Comparison of ENCODE assay signal across 18 cellular contexts in the genomic region with DNA sequence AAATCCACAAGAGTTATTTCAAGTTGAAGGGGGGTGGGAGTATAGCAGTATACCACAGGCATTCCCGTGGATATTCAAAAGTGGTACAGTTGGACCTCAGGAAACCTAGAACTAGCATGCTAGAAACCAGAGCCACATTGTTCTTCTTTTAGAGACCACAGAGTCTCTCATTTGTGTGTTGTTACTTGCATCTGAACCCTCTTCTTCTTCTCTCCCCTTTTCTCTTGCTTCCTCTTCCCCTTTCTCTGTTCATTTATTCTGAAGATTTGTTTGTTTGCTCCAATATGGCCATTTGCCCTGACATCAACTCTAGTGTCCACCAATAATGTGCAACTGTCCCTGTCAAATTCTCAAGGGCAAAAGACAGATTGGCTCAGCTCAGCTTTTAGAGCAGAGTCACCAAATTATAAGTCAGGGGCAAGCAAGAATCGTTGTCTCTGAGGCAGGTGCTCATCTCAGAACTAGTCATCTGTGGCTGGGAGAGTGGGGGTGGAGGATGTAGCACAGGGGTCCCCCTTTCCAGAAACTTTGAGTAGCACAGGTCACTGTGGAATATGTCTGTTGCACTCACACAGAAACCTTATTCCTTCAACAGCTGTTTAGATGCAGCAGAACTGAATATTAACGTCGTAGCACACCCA.
DNase-seq lines count a peak whose midpoint lies in the region; ATAC-seq, FAIRE-seq and TF ChIP-seq lines count a peak whose summit lies in the region.
"Had no signal": no experiment of that assay in that cellular context is flagged by ENCODE, and none has a peak within 500 bp of the region (broad histone marks: within the 10 kb centered on the region; RNA-seq: fewer than 3 reads in every experiment).

No MANE protein-coding gene starts in this region.

- SMC1A ChIA-PET in GM12878 (lab: Charles Lee; ENCODE audit: uncharacterized antibody, unreplicated experiment) = interaction anchor here (0.8 to 1.2 kb wide), 5 partner anchors 10 to 323 kb away, joined by 3 to 5 read pairs (median 3); no protein-coding TSS in a partner anchor

- no peaks in the 10 kb centered on the region for H3K79me2 ChIP-seq in GM12878 (ENCODE audit: control insufficient read depth, insufficient read depth, low read length)

- CTCF ChIA-PET in GM12878 (lab: Yijun Ruan, JAX) = interaction anchor here (0.6 to 1.6 kb wide), 4 partner anchors 9 to 324 kb away, joined by 3 to 4 read pairs (median 4); no protein-coding TSS in a partner anchor

- POLR2A ChIA-PET in GM12878 (lab: Charles Lee) = no interaction called here

- WGBS in GM12878 (ENCODE audit: insufficient coverage, insufficient replicate concordance, low lambda C conversion rate, missing lambda C conversion rate) = 32% methylated on average over 4 of the region's 4 CpGs

- in situ Hi-C loops in GM12878 (cut with MboI) = no loop called here

- TF ChIP-seq RAD21 in GM12878 (IDR thresholded peaks at IDR 0.05; ENCODE audit: insufficient read depth, low read depth, low read length) = no peak

- no TSS peak for BruUV-seq in GM12878 (replicated peaks; lab: Mats Ljungman, UMichigan)

- no peak overlapping the region for H3K4me3 ChIP-seq in GM12878
- no peak overlapping the region for H3K4me3 ChIP-seq in SJCRH30
- H3K4me3 ChIP-seq: Peyer's patch, suprapubic skin had no signal

- ATAC-seq in GM18867 (IDR thresholded peaks at IDR 0.05; ENCODE audit: unreplicated experiment) = peak; percentile 55
- peak; percentile 47 for ATAC-seq in GM21367 (IDR thresholded peaks at IDR 0.05; ENCODE audit: unreplicated experiment)
- ATAC-seq in HG03432 (IDR thresholded peaks at IDR 0.05; ENCODE audit: unreplicated experiment) = peak; percentile 34
- peak; percentile 48 for ATAC-seq in GM12878
- no peak for ATAC-seq in GM18861 (IDR thresholded peaks at IDR 0.05; ENCODE audit: unreplicated experiment)

- no peak overlapping the region for H3K9ac ChIP-seq in GM12878 (ENCODE audit: control insufficient read depth, insufficient read depth, low read length)

- RAD21 ChIA-PET in GM12878 (lab: Charles Lee; ENCODE audit: unreplicated experiment) = interaction anchor here (1.2 kb wide), 1 partner anchor 76 kb away, joined by 3 read pairs; no protein-coding TSS in a partner anchor

- TF ChIP-seq EP300 in GM12878 (IDR thresholded peaks at IDR 0.05; ENCODE audit: borderline replicate concordance in 1 of 2, control insufficient read depth in 1 of 2, low read depth in 2 of 2, low read length in 2 of 2) = no peak

- no peak for FAIRE-seq in GM12878 (lab: Jason Lieb, UNC)

- H3K4me1 ChIP-seq in GM12878 (ENCODE audit: control insufficient read depth, insufficient read depth, low read length) (peaks cover 15% of the 10 kb centered on the region), SJCRH30 (no peaks in the 10 kb centered on the region)
- H3K4me1 ChIP-seq: Peyer's patch had no signal

- no peak overlapping the region; the same call in 1 of the 2 replicates for H2AFZ ChIP-seq in GM12878 (ENCODE audit: control insufficient read depth, low read depth, low read length)
- H2AFZ ChIP-seq: GM23248 had no signal

- no peak for TF ChIP-seq POLR2A in GM12878 (IDR thresholded peaks at IDR 0.05; ENCODE audit: low read depth, low read length)

- H3K9me3 ChIP-seq in GM12878 (replicated peaks; ENCODE audit: control insufficient read depth, insufficient read depth, low read length) (peaks cover 2% of the 10 kb centered on the region; the same call in 1 of the 3 replicates), SJCRH30 (replicated peaks) (no peaks in the 10 kb centered on the region)
- H3K9me3 ChIP-seq: Peyer's patch, suprapubic skin had no signal

- no peaks in the 10 kb centered on the region for H4K20me1 ChIP-seq in GM12878 (ENCODE audit: control insufficient read depth, insufficient read depth)

- H3K4me2 ChIP-seq in GM12878 (ENCODE audit: control insufficient read depth, insufficient read depth) = peak overlapping the region; percentile 44

- no peaks in the 10 kb centered on the region for H3K36me3 ChIP-seq in GM12878 (ENCODE audit: control insufficient read depth in 2 of 2, insufficient read depth in 2 of 2, low read length in 1 of 2)
- H3K36me3 ChIP-seq in SJCRH30 = no peaks in the 10 kb centered on the region
- H3K36me3 ChIP-seq: Peyer's patch, suprapubic skin had no signal

- H3K27me3 ChIP-seq in GM12878 (replicated peaks in 1 of 2; ENCODE audit: control insufficient read depth in 2 of 2, insufficient read depth in 2 of 2, low read length in 1 of 2) (no peaks in the 10 kb centered on the region), SJCRH30 (no peaks in the 10 kb centered on the region)
- H3K27me3 ChIP-seq: Peyer's patch, suprapubic skin had no signal

- DNase-seq in GM12878 (ENCODE audit: low read depth, low spot score) (no peak), NCI-H345 (lab: John Stamatoyannopoulos, UW) (no peak), SJCRH30 (no peak)
- DNase-seq in activated effector memory CD4-positive, alpha-beta T cell treated with Interleukin-2 at 50 U/mL for 16 hours = no peak
- DNase-seq: activated naive CD4-positive, alpha-beta T cell; erythroblast; GM23248; immature natural killer cell; IMR-90; NCI-H2107; NCI-H526 treated with DMSO at 0.1 percent for 48 hours; Peyer's patch; retina had no signal

- no peak for TF ChIP-seq CTCF in GM12878 (IDR thresholded peaks at IDR 0.05 in 2 of 3, conservative IDR thresholded peaks at IDR 0.05 in 1 of 3; ENCODE audit: control insufficient read depth in 2 of 3, extremely low read depth in 1 of 3, insufficient read depth in 1 of 3, low read depth in 3 of 3, low read length in 3 of 3)

- intact Hi-C loops in GM12878 (cut with micrococcal nuclease; ENCODE audit: unreplicated experiment) = loop anchor here (5.0 kb wide), 1 partner anchor 100 kb away; no protein-coding TSS in a partner anchor

- no peak overlapping the region for H3K27ac ChIP-seq in GM12878 (ENCODE audit: control insufficient read depth, insufficient read depth)
- no peak overlapping the region for H3K27ac ChIP-seq in SJCRH30
- H3K27ac ChIP-seq: Peyer's patch had no signal

TF ChIP-seq in GM12878, 131 proteins besides CTCF, POLR2A, EP300 and RAD21:
- TF ChIP-seq SPI1 (IDR thresholded peaks at IDR 0.05; ENCODE audit: borderline replicate concordance, insufficient read depth, low read depth, low read length) = peak; percentile 41; the same call in 1 of the 2 replicates
- peak; percentile 10; the same call in 1 of the 2 replicates for TF ChIP-seq RUNX3 (IDR thresholded peaks at IDR 0.05; ENCODE audit: low read length)
- TF ChIP-seq, protein P1, sequence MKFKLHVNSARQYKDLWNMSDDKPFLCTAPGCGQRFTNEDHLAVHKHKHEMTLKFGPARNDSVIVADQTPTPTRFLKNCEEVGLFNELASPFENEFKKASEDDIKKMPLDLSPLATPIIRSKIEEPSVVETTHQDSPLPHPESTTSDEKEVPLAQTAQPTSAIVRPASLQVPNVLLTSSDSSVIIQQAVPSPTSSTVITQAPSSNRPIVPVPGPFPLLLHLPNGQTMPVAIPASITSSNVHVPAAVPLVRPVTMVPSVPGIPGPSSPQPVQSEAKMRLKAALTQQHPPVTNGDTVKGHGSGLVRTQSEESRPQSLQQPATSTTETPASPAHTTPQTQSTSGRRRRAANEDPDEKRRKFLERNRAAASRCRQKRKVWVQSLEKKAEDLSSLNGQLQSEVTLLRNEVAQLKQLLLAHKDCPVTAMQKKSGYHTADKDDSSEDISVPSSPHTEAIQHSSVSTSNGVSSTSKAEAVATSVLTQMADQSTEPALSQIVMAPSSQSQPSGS (IDR thresholded peaks at IDR 0.05; ENCODE audit: low read length) = 0 out of 2 replicates have a peak, but pooled peaks have one; percentile 18
- TF ChIP-seq MEF2A (IDR thresholded peaks at IDR 0.05; ENCODE audit: insufficient read depth, low read depth, low read length) = no peak
